ENCODE assay signal across 2 cellular contexts in genomic region chr17:58191259-58191896, GRCh38.
TF ChIP-seq lines count a peak whose summit lies in the region.

No MANE protein-coding gene starts in this region.

TF ChIP-seq in HEK293, 187 proteins besides CTCF, POLR2A, EP300 and RAD21 (continues in another document):
- TF ChIP-seq SP3 (tag by site-specific recombination; IDR thresholded peaks at IDR 0.05) (peak; percentile 37), PRDM10 (tag by site-specific recombination; IDR thresholded peaks at IDR 0.05) (no peak), ZNF518A (tag by site-specific recombination; conservative IDR thresholded peaks at IDR 0.05; ENCODE audit: low read depth) (no peak), ZNF37A (tag by site-specific recombination; IDR thresholded peaks at IDR 0.05) (no peak), YY1 (tag by site-specific recombination; IDR thresholded peaks at IDR 0.05) (no peak), ZNF10 (tag by site-specific recombination; IDR thresholded peaks at IDR 0.05) (no peak), EGR2 (tag by site-specific recombination; IDR thresholded peaks at IDR 0.05; ENCODE audit: low read depth) (peak; percentile 26; the same call in 1 of the 2 replicates), ZNF132 (tag by site-specific recombination; IDR thresholded peaks at IDR 0.05; ENCODE audit: borderline replicate concordance) (no peak), ZNF292 (tag by site-specific recombination; IDR thresholded peaks at IDR 0.05; ENCODE audit: borderline replicate concordance, low read depth) (no peak), IKZF3 (tag by site-specific recombination; IDR thresholded peaks at IDR 0.05) (no peak), ZNF239 (tag by site-specific recombination; IDR thresholded peaks at IDR 0.05) (no peak), ZBTB20 (tag by site-specific recombination; IDR thresholded peaks at IDR 0.05) (peak; percentile 34; the same call in 1 of the 2 replicates), OVOL3 (tag by site-specific recombination; IDR thresholded peaks at IDR 0.05) (no peak), ZNF701 (tag by site-specific recombination; IDR thresholded peaks at IDR 0.05) (no peak), ZNF335 (tag by site-specific recombination; conservative IDR thresholded peaks at IDR 0.05) (no peak), ZFP69B (tag by site-specific recombination; IDR thresholded peaks at IDR 0.05) (peak; percentile 56; the same call in 1 of the 2 replicates), ZBTB6 (tag by site-specific recombination; IDR thresholded peaks at IDR 0.05) (no peak), ZNF341 (tag by site-specific recombination; IDR thresholded peaks at IDR 0.05; ENCODE audit: low read depth) (peak; percentile 68; the same call in 1 of the 2 replicates), ZNF624 (tag by site-specific recombination; IDR thresholded peaks at IDR 0.05) (no peak), HOXC10 (CRISPR knock-in tag; IDR thresholded peaks at IDR 0.05) (no peak), FEZF1 (tag by site-specific recombination; IDR thresholded peaks at IDR 0.05) (no peak), SETDB1 (IDR thresholded peaks at IDR 0.05; ENCODE audit: insufficient read length, low read length) (no peak), ZNF223 (tag by site-specific recombination; IDR thresholded peaks at IDR 0.05) (no peak)

TF ChIP-seq in K562, 482 proteins besides CTCF, POLR2A, EP300 and RAD21:
- TF ChIP-seq ZBTB7A (IDR thresholded peaks at IDR 0.05; ENCODE audit: borderline replicate concordance, control insufficient read depth, low read depth, low read length) (no peak), HOMEZ (CRISPR knock-in tag; IDR thresholded peaks at IDR 0.05) (no peak), ZNF740 (CRISPR knock-in tag; IDR thresholded peaks at IDR 0.05) (0 out of 2 replicates have a peak, but pooled peaks have one; percentile 32), ZNF740 (tag; IDR thresholded peaks at IDR 0.05) (no peak), ARID2 (IDR thresholded peaks at IDR 0.05) (no peak), ZC3H4 (CRISPR knock-in tag; IDR thresholded peaks at IDR 0.05; ENCODE audit: borderline replicate concordance) (no peak), VEZF1 (CRISPR knock-in tag; IDR thresholded peaks at IDR 0.05) (0 out of 2 replicates have a peak, but pooled peaks have one; percentile 42), NR2C2 (CRISPR knock-in tag; IDR thresholded peaks at IDR 0.05) (no peak), NR2C2 (tag; IDR thresholded peaks at IDR 0.05) (peak; percentile 31; the same call in 1 of the 2 replicates), CTBP1 (IDR thresholded peaks at IDR 0.05; ENCODE audit: borderline replicate concordance) (peak; percentile 15; the same call in 1 of the 2 replicates), L3MBTL2 (IDR thresholded peaks at IDR 0.05) (peak; percentile 36; the same call in 1 of the 2 replicates)
